ENCODE assay signal across 8 cellular contexts in the genomic region with DNA sequence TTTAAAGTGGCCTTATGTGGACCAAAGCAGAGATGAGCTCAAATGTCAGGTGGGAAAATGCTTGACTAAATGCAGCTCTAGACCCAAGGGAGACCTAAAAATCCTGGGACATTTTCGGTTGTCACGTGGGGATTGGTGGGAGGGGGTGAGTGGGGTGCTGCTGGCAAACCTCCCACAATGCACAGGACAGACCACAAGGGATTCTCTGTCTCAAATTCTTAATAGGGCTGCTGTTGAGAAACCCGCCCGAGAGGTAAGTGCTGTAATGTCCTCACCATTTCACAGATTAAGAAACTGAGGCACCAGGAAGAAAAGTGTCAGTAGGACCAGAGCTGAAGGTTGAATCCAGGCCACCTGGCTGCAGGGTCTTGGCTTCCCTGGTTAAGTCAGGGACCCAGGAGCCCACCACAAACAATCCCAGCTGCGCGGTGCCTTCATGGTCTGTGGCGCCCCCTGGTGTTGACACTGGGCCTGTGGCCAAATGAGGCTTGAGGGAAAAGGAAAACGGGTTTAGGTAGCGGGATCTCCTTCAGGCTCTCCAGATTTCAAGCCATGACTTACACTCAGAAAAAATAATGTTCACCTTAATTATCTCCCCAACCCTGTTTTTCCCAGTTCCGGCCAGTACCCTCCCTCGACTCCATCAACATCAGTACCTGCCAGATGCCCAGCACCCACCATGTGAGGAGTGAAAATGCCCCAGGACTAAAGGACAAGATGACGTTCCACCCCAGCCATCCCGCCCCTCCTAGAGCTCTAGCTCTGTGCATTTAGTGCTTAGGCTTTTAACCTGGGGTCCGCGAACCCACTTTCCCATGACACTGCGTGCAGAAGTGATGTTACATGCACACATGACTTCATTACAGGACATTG. TPM values are rescaled to one million over a fixed set of nuclear protein-coding genes. Genes with fewer than 3 reads are reported as not detected.
DNase-seq lines count a peak whose midpoint lies in the region; ATAC-seq and TF ChIP-seq lines count a peak whose summit lies in the region.

No MANE protein-coding gene starts in this region.

- H3K27ac Mint-ChIP-seq in Caco-2 (ENCODE audit: unreplicated experiment): no peak overlapping the region

- no peak overlapping the region for H3K9ac ChIP-seq in KMS-11
- H3K9ac ChIP-seq in neuronal stem cell (ENCODE audit: low read depth, low read length, poor library complexity): no peak overlapping the region

- no peak overlapping the region for H3K4me3 Mint-ChIP-seq in Caco-2 (ENCODE audit: unreplicated experiment)

- DNase-seq in Caco-2: peak in 1 of 2 experiments; percentile 47
- DNase-seq in activated CD4-positive, alpha-beta T cell treated with anti-CD3 and anti-CD28 coated beads, Interleukin-2, amount 50 U/mL, for 48 hours: peak; percentile 56 to 67
- DNase-seq in epithelial cell of esophagus (ENCODE audit: low read depth): peak; percentile 23
- peak; percentile 33 for DNase-seq in neuronal stem cell (ENCODE audit: low spot score)
- DNase-seq in kidney glomerular epithelial cell (lab: John Stamatoyannopoulos, UW): no peak

- H2BK120ac ChIP-seq in neuronal stem cell (ENCODE audit: low read depth, low read length): no peak overlapping the region

- no peaks in the 10 kb centered on the region for H4K20me1 ChIP-seq in KMS-11 (ENCODE audit: insufficient read depth)

- peaks cover 10% of the 10 kb centered on the region for H3K4me1 Mint-ChIP-seq in Caco-2 (ENCODE audit: low read depth, unreplicated experiment)

- no peak overlapping the region for H3K18ac ChIP-seq in neuronal stem cell (ENCODE audit: low read length)

- no peak overlapping the region for H3K4ac ChIP-seq in neuronal stem cell (ENCODE audit: low read length)

- BruUV-seq in Caco-2 (replicated peaks; lab: Mats Ljungman, UMichigan): no TSS peak

- ATAC-seq in GM18858 (IDR thresholded peaks at IDR 0.05; ENCODE audit: unreplicated experiment): no peak
- no peak for ATAC-seq in HG03439 (IDR thresholded peaks at IDR 0.05; ENCODE audit: unreplicated experiment)

- H3K23ac ChIP-seq in neuronal stem cell (ENCODE audit: low read depth, low read length, poor library complexity): no peak overlapping the region

- WGBS in neuronal stem cell (ENCODE audit: extremely low coverage in 2 of 2, insufficient read length in 2 of 2, insufficient replicate concordance in 1 of 2), 2 donors: no CpG with 5 or more reads among the region's 16 CpGs

- POLR2A ChIA-PET in Caco-2 (lab: Charles Lee): no interaction called here

- H3K9me3 ChIP-seq in Caco-2 (no peaks in the 10 kb centered on the region), neuronal stem cell (replicated peaks in 1 of 2; ENCODE audit: control insufficient read depth in 2 of 2, insufficient read depth in 1 of 2, low read depth in 1 of 2, low read length in 2 of 2) (no peaks in the 10 kb centered on the region)

- H3K14ac ChIP-seq in neuronal stem cell (ENCODE audit: low read length): no peak overlapping the region

- no peak overlapping the region for H2BK12ac ChIP-seq in neuronal stem cell (ENCODE audit: low read length)

- no peaks in the 10 kb centered on the region for H3K9me3 Mint-ChIP-seq in Caco-2 (ENCODE audit: unreplicated experiment)

- H3K27ac ChIP-seq in KMS-11: no peak overlapping the region
- H3K27ac ChIP-seq in neuronal stem cell (replicated peaks; ENCODE audit: low read length): no peak overlapping the region

- H2BK5ac ChIP-seq in neuronal stem cell (ENCODE audit: low read length): no peak overlapping the region

- no peak overlapping the region for H2BK15ac ChIP-seq in neuronal stem cell (ENCODE audit: low read length)

- H3K79me1 ChIP-seq in neuronal stem cell (ENCODE audit: low read depth, low read length): no peaks in the 10 kb centered on the region

- H3K79me2 ChIP-seq in KMS-11 (ENCODE audit: insufficient read depth, low read depth): no peaks in the 10 kb centered on the region

- TF ChIP-seq CTCF in Caco-2 (IDR thresholded peaks at IDR 0.05; ENCODE audit: insufficient read depth in 1 of 2, low read depth in 1 of 2, low read length in 1 of 2, severe bottlenecking in 1 of 2, unreplicated experiment in 1 of 2): peak; percentile 73 to 84
- TF ChIP-seq CTCF in KMS-11 (conservative IDR thresholded peaks at IDR 0.05; ENCODE audit: low read depth, low read length): peak; percentile 93
- peak; percentile 85 for TF ChIP-seq CTCF in epithelial cell of esophagus (IDR thresholded peaks at IDR 0.05; ENCODE audit: insufficient read depth, low read depth, low read length, missing control alignments)

- CTCF ChIA-PET in Caco-2 (lab: Charles Lee): interaction anchor here (1.9 kb wide), 1 partner anchor 97 kb away, joined by 17 read pairs; no protein-coding TSS in a partner anchor

- H2AFZ ChIP-seq in KMS-11 (ENCODE audit: low read depth) (peak overlapping the region; percentile 38; the same call in 1 of the 2 replicates), neuronal stem cell (ENCODE audit: low read length) (no peak overlapping the region)

- peaks cover 19% of the 10 kb centered on the region for H3K27me3 Mint-ChIP-seq in Caco-2 (ENCODE audit: insufficient read depth, unreplicated experiment)

- H4K91ac ChIP-seq in neuronal stem cell (ENCODE audit: low read depth, low read length, poor library complexity): no peak overlapping the region

- H3K27me3 ChIP-seq in Caco-2 (replicated peaks; ENCODE audit: control insufficient read depth, insufficient read depth, low read length) (no peaks in the 10 kb centered on the region), KMS-11 (ENCODE audit: insufficient read depth, low read depth) (no peaks in the 10 kb centered on the region), neuronal stem cell (ENCODE audit: control insufficient read depth in 3 of 3, insufficient read depth in 3 of 3, low read depth in 1 of 3, low read length in 3 of 3) (peaks cover 0 to 24% (median 5%) of the 10 kb centered on the region in 3 experiments)

- H3K36me3 ChIP-seq in Caco-2 (ENCODE audit: control insufficient read depth, insufficient read depth, low read length) (no peaks in the 10 kb centered on the region), KMS-11 (ENCODE audit: insufficient read depth) (no peaks in the 10 kb centered on the region), neuronal stem cell (replicated peaks in 1 of 2; ENCODE audit: control insufficient read depth in 2 of 2, insufficient read depth in 2 of 2, low read length in 2 of 2) (no peaks in the 10 kb centered on the region)

- intact Hi-C loops in Caco-2 (cut with micrococcal nuclease; ENCODE audit: unreplicated experiment): loop anchor here (1.0 to 5.0 kb wide), 4 partner anchors 82 to 184 kb away; no protein-coding TSS in a partner anchor

- H3K36me3 Mint-ChIP-seq in Caco-2 (ENCODE audit: insufficient read depth, unreplicated experiment): no peaks in the 10 kb centered on the region

- no peaks in the 10 kb centered on the region for H3K4me1 ChIP-seq in Caco-2
- H3K4me1 ChIP-seq in KMS-11 (ENCODE audit: low read depth, poor library complexity, severe bottlenecking): no peaks in the 10 kb centered on the region
- no peaks in the 10 kb centered on the region for H3K4me1 ChIP-seq in neuronal stem cell (ENCODE audit: control insufficient read depth in 2 of 2, insufficient read depth in 1 of 2, low read depth in 1 of 2, low read length in 2 of 2)

- no peak overlapping the region for H4K8ac ChIP-seq in neuronal stem cell (ENCODE audit: low read depth, low read length)

- H2AK5ac ChIP-seq in neuronal stem cell (ENCODE audit: low read depth, low read length): no peak overlapping the region

- H3K4me2 ChIP-seq in KMS-11 (no peak overlapping the region; the same call in 1 of the 2 replicates), neuronal stem cell (ENCODE audit: insufficient read depth, low read length, poor library complexity, severe bottlenecking) (no peak overlapping the region)

- H3K4me3 ChIP-seq in Caco-2 (ENCODE audit: low read depth, low read length): no peak overlapping the region
- no peak overlapping the region for H3K4me3 ChIP-seq in KMS-11 (IDR thresholded peaks at IDR 0.05; ENCODE audit: insufficient read depth, low read depth, low read length)
- no peak overlapping the region for H3K4me3 ChIP-seq in epithelial cell of esophagus (ENCODE audit: low read length)
- peak overlapping the region in 1 of 2 donors; percentile 51 for H3K4me3 ChIP-seq in neuronal stem cell (ENCODE audit: low read length in 2 of 2)

RNA-seq across cellular contexts. Expression of a gene that starts 7.2 kb away (rescaled TPM):
- total RNA-seq in Caco-2 (2022): 0.88 TPM in 1 of 2 replicates, not detected in the other
- polyA plus RNA-seq in neuronal stem cell (2013, experiment 1 of 2): not detected
- polyA plus RNA-seq in neuronal stem cell (2013, experiment 2 of 2): not detected
